2 cellular contexts compared by ENCODE assay signal in the genomic region with DNA sequence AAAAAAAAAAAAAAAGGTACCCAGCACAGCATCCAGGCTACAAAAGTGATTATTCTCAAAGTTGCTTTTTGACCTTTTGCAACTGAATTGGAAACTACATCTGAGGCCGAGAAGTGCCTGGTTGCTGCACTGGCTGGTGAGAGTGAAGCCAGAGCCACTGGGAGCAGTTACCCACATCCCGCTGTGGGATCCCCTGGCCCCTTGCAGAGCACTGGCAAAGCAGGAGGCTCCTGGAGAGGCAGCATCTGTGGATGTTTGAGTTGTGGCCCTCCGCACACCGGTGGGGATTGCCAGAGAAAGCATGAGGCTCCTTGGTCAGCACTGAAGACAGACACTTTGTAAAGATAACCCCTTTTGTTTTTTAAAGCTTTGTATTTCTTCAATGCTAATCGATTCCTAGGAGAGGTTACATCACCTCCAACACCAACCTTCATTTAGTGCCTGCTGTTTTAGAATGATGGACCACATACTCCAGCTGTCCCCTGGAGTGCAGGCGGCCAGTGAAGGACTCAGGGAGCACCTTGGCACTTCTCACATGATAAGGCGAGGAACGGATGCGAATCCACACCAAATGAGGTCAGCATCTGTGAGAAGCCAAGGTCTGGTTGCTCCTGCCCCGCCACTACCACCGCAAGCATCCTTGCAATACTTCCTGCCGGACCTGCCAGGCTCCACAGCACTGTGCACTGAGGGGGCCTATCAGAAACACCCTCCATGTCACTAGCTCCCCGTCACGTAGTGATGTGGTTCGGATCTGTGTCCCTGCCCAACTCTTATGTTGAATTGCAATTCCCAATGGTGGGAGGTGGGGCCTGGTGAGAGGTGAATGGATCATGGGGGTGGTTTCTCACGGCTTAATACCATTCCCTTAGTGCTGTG.
TF ChIP-seq lines count a peak whose summit lies in the region.

No MANE protein-coding gene starts in this region.

TF ChIP-seq in GM23338, 12 proteins besides CTCF, POLR2A, EP300 and RAD21 (continued from another document):
- TF ChIP-seq, protein P1, sequence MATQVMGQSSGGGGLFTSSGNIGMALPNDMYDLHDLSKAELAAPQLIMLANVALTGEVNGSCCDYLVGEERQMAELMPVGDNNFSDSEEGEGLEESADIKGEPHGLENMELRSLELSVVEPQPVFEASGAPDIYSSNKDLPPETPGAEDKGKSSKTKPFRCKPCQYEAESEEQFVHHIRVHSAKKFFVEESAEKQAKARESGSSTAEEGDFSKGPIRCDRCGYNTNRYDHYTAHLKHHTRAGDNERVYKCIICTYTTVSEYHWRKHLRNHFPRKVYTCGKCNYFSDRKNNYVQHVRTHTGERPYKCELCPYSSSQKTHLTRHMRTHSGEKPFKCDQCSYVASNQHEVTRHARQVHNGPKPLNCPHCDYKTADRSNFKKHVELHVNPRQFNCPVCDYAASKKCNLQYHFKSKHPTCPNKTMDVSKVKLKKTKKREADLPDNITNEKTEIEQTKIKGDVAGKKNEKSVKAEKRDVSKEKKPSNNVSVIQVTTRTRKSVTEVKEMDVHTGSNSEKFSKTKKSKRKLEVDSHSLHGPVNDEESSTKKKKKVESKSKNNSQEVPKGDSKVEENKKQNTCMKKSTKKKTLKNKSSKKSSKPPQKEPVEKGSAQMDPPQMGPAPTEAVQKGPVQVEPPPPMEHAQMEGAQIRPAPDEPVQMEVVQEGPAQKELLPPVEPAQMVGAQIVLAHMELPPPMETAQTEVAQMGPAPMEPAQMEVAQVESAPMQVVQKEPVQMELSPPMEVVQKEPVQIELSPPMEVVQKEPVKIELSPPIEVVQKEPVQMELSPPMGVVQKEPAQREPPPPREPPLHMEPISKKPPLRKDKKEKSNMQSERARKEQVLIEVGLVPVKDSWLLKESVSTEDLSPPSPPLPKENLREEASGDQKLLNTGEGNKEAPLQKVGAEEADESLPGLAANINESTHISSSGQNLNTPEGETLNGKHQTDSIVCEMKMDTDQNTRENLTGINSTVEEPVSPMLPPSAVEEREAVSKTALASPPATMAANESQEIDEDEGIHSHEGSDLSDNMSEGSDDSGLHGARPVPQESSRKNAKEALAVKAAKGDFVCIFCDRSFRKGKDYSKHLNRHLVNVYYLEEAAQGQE (IDR thresholded peaks at IDR 0.05; ENCODE audit: unreplicated experiment): no peak
- TF ChIP-seq, protein P2, sequence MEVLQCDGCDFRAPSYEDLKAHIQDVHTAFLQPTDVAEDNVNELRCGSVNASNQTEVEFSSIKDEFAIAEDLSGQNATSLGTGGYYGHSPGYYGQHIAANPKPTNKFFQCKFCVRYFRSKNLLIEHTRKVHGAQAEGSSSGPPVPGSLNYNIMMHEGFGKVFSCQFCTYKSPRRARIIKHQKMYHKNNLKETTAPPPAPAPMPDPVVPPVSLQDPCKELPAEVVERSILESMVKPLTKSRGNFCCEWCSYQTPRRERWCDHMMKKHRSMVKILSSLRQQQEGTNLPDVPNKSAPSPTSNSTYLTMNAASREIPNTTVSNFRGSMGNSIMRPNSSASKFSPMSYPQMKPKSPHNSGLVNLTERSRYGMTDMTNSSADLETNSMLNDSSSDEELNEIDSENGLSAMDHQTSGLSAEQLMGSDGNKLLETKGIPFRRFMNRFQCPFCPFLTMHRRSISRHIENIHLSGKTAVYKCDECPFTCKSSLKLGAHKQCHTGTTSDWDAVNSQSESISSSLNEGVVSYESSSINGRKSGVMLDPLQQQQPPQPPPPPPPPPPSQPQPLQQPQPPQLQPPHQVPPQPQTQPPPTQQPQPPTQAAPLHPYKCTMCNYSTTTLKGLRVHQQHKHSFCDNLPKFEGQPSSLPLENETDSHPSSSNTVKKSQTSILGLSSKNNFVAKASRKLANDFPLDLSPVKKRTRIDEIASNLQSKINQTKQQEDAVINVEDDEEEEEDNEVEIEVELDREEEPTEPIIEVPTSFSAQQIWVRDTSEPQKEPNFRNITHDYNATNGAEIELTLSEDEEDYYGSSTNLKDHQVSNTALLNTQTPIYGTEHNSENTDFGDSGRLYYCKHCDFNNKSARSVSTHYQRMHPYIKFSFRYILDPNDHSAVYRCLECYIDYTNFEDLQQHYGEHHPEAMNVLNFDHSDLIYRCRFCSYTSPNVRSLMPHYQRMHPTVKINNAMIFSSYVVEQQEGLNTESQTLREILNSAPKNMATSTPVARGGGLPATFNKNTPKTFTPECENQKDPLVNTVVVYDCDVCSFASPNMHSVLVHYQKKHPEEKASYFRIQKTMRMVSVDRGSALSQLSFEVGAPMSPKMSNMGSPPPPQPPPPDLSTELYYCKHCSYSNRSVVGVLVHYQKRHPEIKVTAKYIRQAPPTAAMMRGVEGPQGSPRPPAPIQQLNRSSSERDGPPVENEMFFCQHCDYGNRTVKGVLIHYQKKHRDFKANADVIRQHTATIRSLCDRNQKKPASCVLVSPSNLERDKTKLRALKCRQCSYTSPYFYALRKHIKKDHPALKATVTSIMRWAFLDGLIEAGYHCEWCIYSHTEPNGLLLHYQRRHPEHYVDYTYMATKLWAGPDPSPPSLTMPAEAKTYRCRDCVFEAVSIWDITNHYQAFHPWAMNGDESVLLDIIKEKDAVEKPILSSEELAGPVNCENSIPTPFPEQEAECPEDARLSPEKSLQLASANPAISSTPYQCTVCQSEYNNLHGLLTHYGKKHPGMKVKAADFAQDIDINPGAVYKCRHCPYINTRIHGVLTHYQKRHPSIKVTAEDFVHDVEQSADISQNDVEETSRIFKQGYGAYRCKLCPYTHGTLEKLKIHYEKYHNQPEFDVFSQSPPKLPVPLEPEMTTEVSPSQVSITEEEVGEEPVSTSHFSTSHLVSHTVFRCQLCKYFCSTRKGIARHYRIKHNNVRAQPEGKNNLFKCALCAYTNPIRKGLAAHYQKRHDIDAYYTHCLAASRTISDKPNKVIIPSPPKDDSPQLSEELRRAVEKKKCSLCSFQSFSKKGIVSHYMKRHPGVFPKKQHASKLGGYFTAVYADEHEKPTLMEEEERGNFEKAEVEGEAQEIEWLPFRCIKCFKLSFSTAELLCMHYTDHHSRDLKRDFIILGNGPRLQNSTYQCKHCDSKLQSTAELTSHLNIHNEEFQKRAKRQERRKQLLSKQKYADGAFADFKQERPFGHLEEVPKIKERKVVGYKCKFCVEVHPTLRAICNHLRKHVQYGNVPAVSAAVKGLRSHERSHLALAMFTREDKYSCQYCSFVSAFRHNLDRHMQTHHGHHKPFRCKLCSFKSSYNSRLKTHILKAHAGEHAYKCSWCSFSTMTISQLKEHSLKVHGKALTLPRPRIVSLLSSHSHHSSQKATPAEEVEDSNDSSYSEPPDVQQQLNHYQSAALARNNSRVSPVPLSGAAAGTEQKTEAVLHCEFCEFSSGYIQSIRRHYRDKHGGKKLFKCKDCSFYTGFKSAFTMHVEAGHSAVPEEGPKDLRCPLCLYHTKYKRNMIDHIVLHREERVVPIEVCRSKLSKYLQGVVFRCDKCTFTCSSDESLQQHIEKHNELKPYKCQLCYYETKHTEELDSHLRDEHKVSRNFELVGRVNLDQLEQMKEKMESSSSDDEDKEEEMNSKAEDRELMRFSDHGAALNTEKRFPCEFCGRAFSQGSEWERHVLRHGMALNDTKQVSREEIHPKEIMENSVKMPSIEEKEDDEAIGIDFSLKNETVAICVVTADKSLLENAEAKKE (CRISPR knock-in tag; IDR thresholded peaks at IDR 0.05): no peak
- TF ChIP-seq, protein P3, sequence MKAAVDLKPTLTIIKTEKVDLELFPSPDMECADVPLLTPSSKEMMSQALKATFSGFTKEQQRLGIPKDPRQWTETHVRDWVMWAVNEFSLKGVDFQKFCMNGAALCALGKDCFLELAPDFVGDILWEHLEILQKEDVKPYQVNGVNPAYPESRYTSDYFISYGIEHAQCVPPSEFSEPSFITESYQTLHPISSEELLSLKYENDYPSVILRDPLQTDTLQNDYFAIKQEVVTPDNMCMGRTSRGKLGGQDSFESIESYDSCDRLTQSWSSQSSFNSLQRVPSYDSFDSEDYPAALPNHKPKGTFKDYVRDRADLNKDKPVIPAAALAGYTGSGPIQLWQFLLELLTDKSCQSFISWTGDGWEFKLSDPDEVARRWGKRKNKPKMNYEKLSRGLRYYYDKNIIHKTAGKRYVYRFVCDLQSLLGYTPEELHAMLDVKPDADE (IDR thresholded peaks at IDR 0.05): no peak

TF ChIP-seq in HEK293T, 16 proteins besides CTCF, POLR2A, EP300 and RAD21 (continued from another document):
- TF ChIP-seq LEF1 (IDR thresholded peaks at IDR 0.05; ENCODE audit: borderline replicate concordance) (no peak), SUZ12 (IDR thresholded peaks at IDR 0.05) (no peak), L3MBTL2 (conservative IDR thresholded peaks at IDR 0.05) (no peak)
